8 cellular contexts compared by ENCODE assay signal in genomic region chr5:114101153-114101552, GRCh38.
DNase-seq lines count a peak whose midpoint lies in the region; ATAC-seq, FAIRE-seq and TF ChIP-seq lines count a peak whose summit lies in the region.

No MANE protein-coding gene starts in this region.

- peaks cover 0 to 18% (median 2%) of the 10 kb centered on the region in 9 donors for H3K9me3 Mint-ChIP-seq in naive thymus-derived CD8-positive, alpha-beta T cell

- no peak overlapping the region for H3K27ac Mint-ChIP-seq in naive thymus-derived CD8-positive, alpha-beta T cell

- in situ Hi-C loops in astrocyte of the cerebellum (cut with HindIII; ENCODE audit: low sequenced_read_pairs): no loop called here

- H3K4me3 Mint-ChIP-seq in naive thymus-derived CD8-positive, alpha-beta T cell: no peak overlapping the region

- no peaks in the 10 kb centered on the region for H3K36me3 ChIP-seq in right lobe of liver

- ATAC-seq in GM18519 (IDR thresholded peaks at IDR 0.05; ENCODE audit: low FRiP score, unreplicated experiment) (peak; percentile 71), right lobe of liver (peak; percentile 63 to 74 (median 70)), GM19324 (IDR thresholded peaks at IDR 0.05; ENCODE audit: low FRiP score, unreplicated experiment) (no peak)
- ATAC-seq in naive thymus-derived CD8-positive, alpha-beta T cell: no peak

- no peaks in the 10 kb centered on the region for H3K36me3 Mint-ChIP-seq in naive thymus-derived CD8-positive, alpha-beta T cell

- H3K27me3 Mint-ChIP-seq in naive thymus-derived CD8-positive, alpha-beta T cell: peaks cover 0 to 3% (median 1%) of the 10 kb centered on the region in 5 donors

- no peak for FAIRE-seq in HTR-8/SVneo (lab: Jason Lieb, UNC)

- no peaks in the 10 kb centered on the region for H3K4me1 ChIP-seq in right lobe of liver

- WGBS in right lobe of liver (ENCODE audit: insufficient coverage, low coverage, low lambda C conversion rate, missing lambda C conversion rate): 5% methylated on average over 2 of the region's 3 CpGs

- TF ChIP-seq CTCF in AG09319 (IDR thresholded peaks at IDR 0.05; ENCODE audit: low read depth, low read length): peak; percentile 56
- peak; percentile 56 for TF ChIP-seq CTCF in astrocyte of the cerebellum (IDR thresholded peaks at IDR 0.05; ENCODE audit: low read depth, low read length, missing control alignments)
- peak; percentile 32 to 62 (median 54) for TF ChIP-seq CTCF in right lobe of liver (IDR thresholded peaks at IDR 0.05)

- TF ChIP-seq POLR2A in right lobe of liver (IDR thresholded peaks at IDR 0.05): no peak

- DNase-seq in AG09319 (ENCODE audit: extremely low read depth, low read depth): peak; percentile 18
- DNase-seq in HTR-8/SVneo (ENCODE audit: insufficient read length, low spot score): peak; percentile 3
- peak; percentile 19 for DNase-seq in astrocyte of the cerebellum (ENCODE audit: low read depth)
- no peak for DNase-seq in right lobe of liver
- no peak for DNase-seq in DMS79 (lab: John Stamatoyannopoulos, UW)
- DNase-seq in naive thymus-derived CD8-positive, alpha-beta T cell: no peak

- H3K9me3 ChIP-seq in right lobe of liver: no peaks in the 10 kb centered on the region

- no peak overlapping the region for H3K27ac ChIP-seq in right lobe of liver

- POLR2A ChIA-PET in naive thymus-derived CD8-positive, alpha-beta T cell (lab: Charles Lee): no interaction called here

- no peaks in the 10 kb centered on the region for H3K4me1 Mint-ChIP-seq in naive thymus-derived CD8-positive, alpha-beta T cell

- H3K27me3 ChIP-seq in right lobe of liver: no peaks in the 10 kb centered on the region

- H3K4me3 ChIP-seq in astrocyte of the cerebellum (ENCODE audit: low read depth, low read length) (no peak overlapping the region), right lobe of liver (no peak overlapping the region)

- intact Hi-C loops in right lobe of liver (cut with DNase I): no loop called here

Comparison
In these comparisons a context has a peak if more than half of its experiments do, and no peak if none do; other contexts are left out.
1. DNase-seq: peak in AG09319 (single experiment), HTR-8/SVneo (single experiment) and astrocyte of the cerebellum (single experiment); none in right lobe of liver (0 of 3), DMS79 (single experiment) and naive thymus-derived CD8-positive, alpha-beta T cell (0 of 10).
2. ATAC-seq: peak in GM18519 (single experiment) and right lobe of liver (4 of 4); none in GM19324 (single experiment) and naive thymus-derived CD8-positive, alpha-beta T cell (0 of 2).
3. Peak in every context shown above with its lines, with median percentiles within 50 percentile points of each other: CTCF ChIP-seq.